ENCODE assay signal across 1 cellular context in the genomic region with DNA sequence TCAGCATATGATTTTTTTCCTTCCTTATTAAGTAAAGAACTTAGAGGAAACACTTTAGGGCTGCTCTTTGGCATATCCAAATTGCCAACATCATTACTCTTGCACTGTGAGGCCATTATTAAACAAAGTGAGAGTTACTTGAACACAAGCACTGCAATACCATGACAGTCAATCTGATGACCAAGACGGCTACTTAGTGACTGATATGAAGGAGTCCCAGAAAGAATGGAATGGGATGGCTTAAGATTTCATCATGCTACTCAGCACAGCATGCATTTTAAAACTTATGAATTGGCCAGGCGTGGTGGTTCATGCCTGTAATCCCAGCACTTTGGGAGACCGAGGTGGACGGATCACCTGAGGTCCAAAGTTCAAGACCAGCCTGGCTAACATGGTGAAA.
TF ChIP-seq lines count a peak whose summit lies in the region.

No MANE protein-coding gene starts in this region.

TF ChIP-seq in K562, 482 proteins besides CTCF, POLR2A, EP300 and RAD21:
- TF ChIP-seq ZNF561 (CRISPR knock-in tag; conservative IDR thresholded peaks at IDR 0.05) (no peak), ZNF584 (CRISPR knock-in tag; IDR thresholded peaks at IDR 0.05; ENCODE audit: low read depth) (0 out of 2 replicates have a peak, but pooled peaks have one; percentile 58), SMAD4 (CRISPR knock-in tag; conservative IDR thresholded peaks at IDR 0.05) (peak; percentile 23; the same call in 1 of the 2 replicates), TCF7L2 (IDR thresholded peaks at IDR 0.05; ENCODE audit: low read depth, low read length) (no peak), ZNF143 (CRISPR knock-in tag; IDR thresholded peaks at IDR 0.05) (no peak), TRIM24 (IDR thresholded peaks at IDR 0.05) (peak in 1 of 2 experiments; percentile 11; a peak in 1 of 4 replicates), CEBPG (CRISPR knock-in tag; IDR thresholded peaks at IDR 0.05) (peak; percentile 50; the same call in 1 of the 2 replicates), CEBPG (tag; conservative IDR thresholded peaks at IDR 0.05 in 1 of 2, IDR thresholded peaks at IDR 0.05 in 1 of 2) (peak; percentile 69 to 89)
- TF ChIP-seq, protein P1, sequence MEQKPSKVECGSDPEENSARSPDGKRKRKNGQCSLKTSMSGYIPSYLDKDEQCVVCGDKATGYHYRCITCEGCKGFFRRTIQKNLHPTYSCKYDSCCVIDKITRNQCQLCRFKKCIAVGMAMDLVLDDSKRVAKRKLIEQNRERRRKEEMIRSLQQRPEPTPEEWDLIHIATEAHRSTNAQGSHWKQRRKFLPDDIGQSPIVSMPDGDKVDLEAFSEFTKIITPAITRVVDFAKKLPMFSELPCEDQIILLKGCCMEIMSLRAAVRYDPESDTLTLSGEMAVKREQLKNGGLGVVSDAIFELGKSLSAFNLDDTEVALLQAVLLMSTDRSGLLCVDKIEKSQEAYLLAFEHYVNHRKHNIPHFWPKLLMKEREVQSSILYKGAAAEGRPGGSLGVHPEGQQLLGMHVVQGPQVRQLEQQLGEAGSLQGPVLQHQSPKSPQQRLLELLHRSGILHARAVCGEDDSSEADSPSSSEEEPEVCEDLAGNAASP (IDR thresholded peaks at IDR 0.05), result no peak
- TF ChIP-seq, protein P2, sequence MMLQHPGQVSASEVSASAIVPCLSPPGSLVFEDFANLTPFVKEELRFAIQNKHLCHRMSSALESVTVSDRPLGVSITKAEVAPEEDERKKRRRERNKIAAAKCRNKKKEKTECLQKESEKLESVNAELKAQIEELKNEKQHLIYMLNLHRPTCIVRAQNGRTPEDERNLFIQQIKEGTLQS (IDR thresholded peaks at IDR 0.05), result peak; percentile 68; the same call in 1 of the 2 replicates
- TF ChIP-seq, protein P2 (CRISPR knock-in tag; conservative IDR thresholded peaks at IDR 0.05), result no peak
